In genomic region chr22:37199839-37200161, GRCh38 we compare ENCODE assay signal across 8 cellular contexts. TPM values are rescaled to one million over a fixed set of nuclear protein-coding genes. Genes with fewer than 3 reads are reported as not detected.
A peak's percentile ranks its signal among the peaks of the same experiment; 100 is the strongest.
DNase-seq lines count a peak whose midpoint lies in the region; ATAC-seq and TF ChIP-seq lines count a peak whose summit lies in the region.

No MANE protein-coding gene starts in this region.

- peak overlapping the region; percentile 39 for H3K9ac ChIP-seq in trophoblast cell (ENCODE audit: low read length)

- H3K79me2 ChIP-seq in trophoblast cell (ENCODE audit: control insufficient read depth, insufficient read depth, low read length, poor library complexity): peaks cover 14% of the 10 kb centered on the region

- H2AK5ac ChIP-seq in trophoblast cell (ENCODE audit: low read length): no peak overlapping the region

- H3K79me1 ChIP-seq in trophoblast cell (ENCODE audit: low read length): peaks cover 30% of the 10 kb centered on the region

- H2BK120ac ChIP-seq in trophoblast cell (ENCODE audit: insufficient read depth, low read length, poor library complexity): peak overlapping the region; percentile 50

- H3K27me3 ChIP-seq in trophoblast cell (ENCODE audit: insufficient read depth, low read length): no peaks in the 10 kb centered on the region

- H3K4me2 ChIP-seq in trophoblast cell (ENCODE audit: low read length): peak overlapping the region; percentile 55

- no peak overlapping the region for H3K23ac ChIP-seq in trophoblast cell (ENCODE audit: low read length)

- no peaks in the 10 kb centered on the region for H3K36me3 ChIP-seq in trophoblast cell (ENCODE audit: control insufficient read depth in 1 of 2, insufficient read depth in 2 of 2, low read length in 2 of 2)

- peak overlapping the region; percentile 21 for H2BK12ac ChIP-seq in trophoblast cell (ENCODE audit: low read length)

- H2AFZ ChIP-seq in trophoblast cell (ENCODE audit: insufficient read depth, low read length, poor library complexity): peak overlapping the region; percentile 58

- no peak overlapping the region for H3K4ac ChIP-seq in trophoblast cell (ENCODE audit: low read depth, low read length)

- peak overlapping the region; percentile 75 for H4K8ac ChIP-seq in trophoblast cell (ENCODE audit: low read depth, low read length)

- TF ChIP-seq CTCF in GM12865 (IDR thresholded peaks at IDR 0.05; ENCODE audit: insufficient read depth, low read depth, low read length, missing control alignments): no peak
- TF ChIP-seq CTCF in LNCAP (IDR thresholded peaks at IDR 0.05): 0 out of 2 replicates have a peak, but pooled peaks have one; percentile 16
- no peak for TF ChIP-seq CTCF in coronary artery (IDR thresholded peaks at IDR 0.05)

- WGBS in trophoblast cell (ENCODE audit: extremely low coverage, insufficient coverage, insufficient read length): no CpG with 5 or more reads among the region's 9 CpGs

- peak overlapping the region; percentile 17 for H4K12ac ChIP-seq in trophoblast cell (ENCODE audit: low read depth, low read length)

- no peak overlapping the region for H3K18ac ChIP-seq in trophoblast cell (ENCODE audit: low read length)

- H3K27ac ChIP-seq in coronary artery: peak overlapping the region; percentile 44 to 96
- H3K27ac ChIP-seq in trophoblast cell (ENCODE audit: low read depth, low read length): no peak overlapping the region

- peak overlapping the region; percentile 33 for H3K4me3 ChIP-seq in GM12865 (ENCODE audit: low read depth, low read length)
- peak overlapping the region; percentile 85 for H3K4me3 ChIP-seq in coronary artery
- H3K4me3 ChIP-seq in trophoblast cell (ENCODE audit: low read depth, low read length): no peak overlapping the region

- H3K9me3 ChIP-seq in trophoblast cell (ENCODE audit: insufficient read depth, low read depth, low read length): no peaks in the 10 kb centered on the region

- H3K14ac ChIP-seq in trophoblast cell (ENCODE audit: low read length): peak overlapping the region; percentile 19

- ATAC-seq in HG03159 (IDR thresholded peaks at IDR 0.05; ENCODE audit: unreplicated experiment): no peak

- DNase-seq in GM12865 (ENCODE audit: low read depth) (no peak), coronary artery (ENCODE audit: low spot score) (no peak), trophoblast cell (no peak), EL (no peak), occipital lobe (lab: John Stamatoyannopoulos, UW) (no peak)
- DNase-seq in activated CD4-positive, alpha-beta T cell treated with anti-CD3 and anti-CD28 coated beads, Interleukin-2, amount 50 U/mL, for 48 hours: no peak

- H3K4me1 ChIP-seq in trophoblast cell (ENCODE audit: control insufficient read depth in 1 of 2, insufficient read depth in 2 of 2, low read length in 2 of 2): peaks cover 26 to 30% of the 10 kb centered on the region in 2 experiments

- peak overlapping the region; percentile 60 for H4K91ac ChIP-seq in trophoblast cell (ENCODE audit: low read depth, low read length)

- H2BK5ac ChIP-seq in trophoblast cell (ENCODE audit: low read depth, low read length, poor library complexity): no peak overlapping the region

RNA-seq across cellular contexts. Expression of gene C1QTNF6, which starts 11.8 kb away (rescaled TPM):
- 64.9 and 67.2 TPM in 2 replicates for polyA plus RNA-seq in trophoblast cell (2013)
- total RNA-seq in occipital lobe: 5.3 TPM

RNA-seq across cellular contexts. Expression of gene SSTR3, which starts 12.5 kb away (rescaled TPM):
- not detected in 2 replicates for polyA plus RNA-seq in trophoblast cell (2013)
- total RNA-seq in occipital lobe: not detected

RNA-seq across cellular contexts. Expression of gene RAC2, which starts 44.3 kb away (rescaled TPM):
- 1.9 and 2.5 TPM in 2 replicates for polyA plus RNA-seq in trophoblast cell (2013)
- total RNA-seq in occipital lobe: not detected

RNA-seq across cellular contexts. Expression of gene IL2RB, which starts 50.1 kb away (rescaled TPM):
- 6.6 and 6.7 TPM in 2 replicates for polyA plus RNA-seq in trophoblast cell (2013)
- total RNA-seq in occipital lobe: not detected
